In genomic region chr19:45677351-45678230, GRCh38 we compare ENCODE assay signal across 8 cellular contexts. TPM values are rescaled to one million over a fixed set of nuclear protein-coding genes. Genes with fewer than 3 reads are reported as not detected.
A peak's percentile ranks its signal among the peaks of the same experiment; 100 is the strongest.
DNase-seq lines count a peak whose midpoint lies in the region; ATAC-seq and TF ChIP-seq lines count a peak whose summit lies in the region.

No MANE protein-coding gene starts in this region.

- in situ Hi-C loops in Caki2 (cut with HindIII; ENCODE audit: low pct_unique_long_range_greater_than_20kb, low sequenced_read_pairs): no loop called here

- H3K9me3 Mint-ChIP-seq in activated naive CD4-positive, alpha-beta T cell treated with anti-CD3 and anti-CD28 coated beads, Interleukin-2, amount 50 U/mL, for 24 hours: no peaks in the 10 kb centered on the region

- TF ChIP-seq EP300 in SK-N-SH (IDR thresholded peaks at IDR 0.05; ENCODE audit: borderline replicate concordance in 1 of 2, low read depth in 1 of 2, low read length in 1 of 2): no peak

- peak overlapping the region; percentile 89 for H3K4me3 Mint-ChIP-seq in activated naive CD4-positive, alpha-beta T cell treated with anti-CD3 and anti-CD28 coated beads, Interleukin-2, amount 50 U/mL, for 24 hours

- H3K36me3 Mint-ChIP-seq in activated naive CD4-positive, alpha-beta T cell treated with anti-CD3 and anti-CD28 coated beads, Interleukin-2, amount 50 U/mL, for 24 hours: no peaks in the 10 kb centered on the region

- peak overlapping the region; percentile 43 to 46; a peak in 3 of 4 replicates for H3K4me3 ChIP-seq in SK-N-SH (ENCODE audit: low read depth in 2 of 2, low read length in 1 of 2)
- peak overlapping the region; percentile 47 for H3K4me3 ChIP-seq in upper lobe of right lung

- H3K27ac ChIP-seq in SK-N-SH (ENCODE audit: low read depth in 2 of 2, low read length in 1 of 2) (no peak overlapping the region), upper lobe of right lung (no peak overlapping the region)

- CTCF ChIA-PET in SK-N-SH (lab: Yijun Ruan, JAX): interaction anchor here (0.6 to 9.0 kb wide), 14 partner anchors 9 to 238 kb away, joined by 3 to 106 read pairs (median 4); partner anchors contain the start of genes FBXO46, PPM1N, QPCTL and SNRPD2

- peak; percentile 38 for DNase-seq in Caki2 (ENCODE audit: low read depth)
- DNase-seq in SK-N-SH: peak; percentile 96
- peak; percentile 45 to 89 (median 72) for DNase-seq in head of caudate nucleus
- peak; percentile 32 to 94 (median 64) for DNase-seq in posterior cingulate gyrus
- peak; percentile 95 for DNase-seq in upper lobe of right lung

- H3K36me3 ChIP-seq in SK-N-SH (replicated peaks in 1 of 2; ENCODE audit: control insufficient read depth in 1 of 2, insufficient read depth in 2 of 2, low read length in 1 of 2): no peaks in the 10 kb centered on the region
- no peaks in the 10 kb centered on the region for H3K36me3 ChIP-seq in upper lobe of right lung

- POLR2A ChIA-PET in SK-N-SH (lab: Yijun Ruan, JAX): interaction anchor here (0.6 to 3.8 kb wide), 3 partner anchors 10 to 650 kb away, joined by 3 to 16 read pairs (median 3); partner anchors contain the start of genes GIPR, QPCTL and SNRPD2

- peak overlapping the region; percentile 53 for H3K4me2 ChIP-seq in SK-N-SH

- TF ChIP-seq CTCF in SK-N-SH (IDR thresholded peaks at IDR 0.05): peak; percentile 23; the same call in 1 of the 2 replicates
- no peak for TF ChIP-seq CTCF in upper lobe of right lung (IDR thresholded peaks at IDR 0.05)

- WGBS in SK-N-SH (ENCODE audit: low lambda C conversion rate): 3% methylated on average over 20 of the region's 49 CpGs

- H3K9me2 ChIP-seq in SK-N-SH: no peaks in the 10 kb centered on the region

- intact Hi-C loops in head of caudate nucleus (cut with DNase I): no loop called here
- intact Hi-C loops in posterior cingulate gyrus (cut with DNase I): no loop called here
- intact Hi-C loops in upper lobe of right lung (cut with DNase I): no loop called here

- 0 out of 2 replicates have a peak overlapping the region, but pooled peaks have one; percentile 9 for H2AFZ ChIP-seq in SK-N-SH (ENCODE audit: low read depth)

- peaks cover 0 to 14% of the 10 kb centered on the region in 2 experiments; a peak in 1 of 4 replicates for H3K4me1 ChIP-seq in SK-N-SH (ENCODE audit: control insufficient read depth in 1 of 2, insufficient read depth in 2 of 2, low read depth in 1 of 2, low read length in 1 of 2)
- peaks cover 30% of the 10 kb centered on the region for H3K4me1 ChIP-seq in upper lobe of right lung

- H3K9me3 ChIP-seq in SK-N-SH (no peaks in the 10 kb centered on the region), upper lobe of right lung (no peaks in the 10 kb centered on the region)

- H3K27me3 ChIP-seq in SK-N-SH (ENCODE audit: insufficient read depth) (no peaks in the 10 kb centered on the region), upper lobe of right lung (peaks cover 33% of the 10 kb centered on the region)

- no peak overlapping the region for H3K9ac ChIP-seq in SK-N-SH

- no peaks in the 10 kb centered on the region for H3K79me2 ChIP-seq in SK-N-SH (ENCODE audit: insufficient read depth)

- H3K27me3 Mint-ChIP-seq in activated naive CD4-positive, alpha-beta T cell treated with anti-CD3 and anti-CD28 coated beads, Interleukin-2, amount 50 U/mL, for 24 hours: no peaks in the 10 kb centered on the region

- H3F3A ChIP-seq in SK-N-SH (replicated peaks; ENCODE audit: insufficient read depth): peaks cover 12% of the 10 kb centered on the region

- ATAC-seq in HG03108 (IDR thresholded peaks at IDR 0.05; ENCODE audit: unreplicated experiment) (peak; percentile 41), upper lobe of right lung (peak; percentile 91), GM18858 (IDR thresholded peaks at IDR 0.05; ENCODE audit: unreplicated experiment) (no peak)

- no peak for TF ChIP-seq RAD21 in SK-N-SH (IDR thresholded peaks at IDR 0.05; ENCODE audit: low read length)

- peak overlapping the region; percentile 79 for H3K27ac Mint-ChIP-seq in activated naive CD4-positive, alpha-beta T cell treated with anti-CD3 and anti-CD28 coated beads, Interleukin-2, amount 50 U/mL, for 24 hours

- H4K20me1 ChIP-seq in SK-N-SH (ENCODE audit: insufficient read depth): no peaks in the 10 kb centered on the region

- H3K4me1 Mint-ChIP-seq in activated naive CD4-positive, alpha-beta T cell treated with anti-CD3 and anti-CD28 coated beads, Interleukin-2, amount 50 U/mL, for 24 hours: peaks cover 21% of the 10 kb centered on the region

TF ChIP-seq in SK-N-SH, 30 proteins besides CTCF, POLR2A, EP300 and RAD21:
- TF ChIP-seq MAX (IDR thresholded peaks at IDR 0.05; ENCODE audit: low read depth) (0 out of 2 replicates have a peak, but pooled peaks have one; percentile 42), PBX3 (IDR thresholded peaks at IDR 0.05) (peak; percentile 83), JUND (IDR thresholded peaks at IDR 0.05) (no peak), MEF2A (IDR thresholded peaks at IDR 0.05; ENCODE audit: borderline replicate concordance, low read depth) (no peak), FOXM1 (IDR thresholded peaks at IDR 0.05; ENCODE audit: low read depth) (no peak), RCOR1 (IDR thresholded peaks at IDR 0.05; ENCODE audit: low read length) (no peak)

RNA-seq across cellular contexts. Expression of gene GIPR, which starts 9.6 kb away (rescaled TPM):
- 0.44 TPM in 1 of 2 replicates, not detected in the other for total RNA-seq in Caki2 (2014; rRNA removed; shearing (Covaris generic); ENCODE audit: low replicate concordance)
- 1.3 and 1.4 TPM in 2 replicates for polyA plus RNA-seq in SK-N-SH (2012; rRNA removed)
- polyA plus RNA-seq in SK-N-SH (2012; cell fraction: cytosol; rRNA removed): 0.22 and 0.35 TPM in 2 replicates
- polyA plus RNA-seq in SK-N-SH (2012; cell fraction: nucleus; rRNA removed): 9.1 and 9.2 TPM in 2 replicates
- total RNA-seq in upper lobe of right lung: 4.8 TPM

RNA-seq across cellular contexts. Expression of gene SNRPD2, which starts 14.2 kb away (rescaled TPM):
- 578 and 718 TPM in 2 replicates for total RNA-seq in Caki2 (2014; rRNA removed; shearing (Covaris generic); ENCODE audit: low replicate concordance)
- polyA plus RNA-seq in SK-N-SH (2012; rRNA removed): 1,248 and 1,471 TPM in 2 replicates
- polyA plus RNA-seq in SK-N-SH (2012; cell fraction: cytosol; rRNA removed): 1,523 and 1,646 TPM in 2 replicates
- polyA plus RNA-seq in SK-N-SH (2012; cell fraction: nucleus; rRNA removed): 342 and 654 TPM in 2 replicates
- total RNA-seq in upper lobe of right lung: 188 TPM

RNA-seq across cellular contexts. Expression of gene QPCTL, which starts 14.9 kb away (rescaled TPM):
- total RNA-seq in Caki2 (2014; rRNA removed; shearing (Covaris generic); ENCODE audit: low replicate concordance): 31.2 and 35.6 TPM in 2 replicates
- polyA plus RNA-seq in SK-N-SH (2012; rRNA removed): 17.6 and 19.1 TPM in 2 replicates
- 6.5 and 10.1 TPM in 2 replicates for polyA plus RNA-seq in SK-N-SH (2012; cell fraction: cytosol; rRNA removed)
- polyA plus RNA-seq in SK-N-SH (2012; cell fraction: nucleus; rRNA removed): 35.0 and 38.2 TPM in 2 replicates
- 7.0 TPM for total RNA-seq in upper lobe of right lung

RNA-seq across cellular contexts. Expression of gene EML2, which starts 38.4 kb away (rescaled TPM):
- 36.2 and 59.8 TPM in 2 replicates for total RNA-seq in Caki2 (2014; rRNA removed; shearing (Covaris generic); ENCODE audit: low replicate concordance)
- polyA plus RNA-seq in SK-N-SH (2012; rRNA removed): 10.3 and 12.4 TPM in 2 replicates
- polyA plus RNA-seq in SK-N-SH (2012; cell fraction: cytosol; rRNA removed): 4.0 and 7.6 TPM in 2 replicates
- 24.4 and 27.6 TPM in 2 replicates for polyA plus RNA-seq in SK-N-SH (2012; cell fraction: nucleus; rRNA removed)
- 54.4 TPM for total RNA-seq in upper lobe of right lung

RNA-seq across cellular contexts. Expression of gene FBXO46, which starts 53.1 kb away (rescaled TPM):
- total RNA-seq in Caki2 (2014; rRNA removed; shearing (Covaris generic); ENCODE audit: low replicate concordance): 21.0 and 22.0 TPM in 2 replicates
- polyA plus RNA-seq in SK-N-SH (2012; rRNA removed): 2.8 and 5.6 TPM in 2 replicates
- 2.5 and 3.9 TPM in 2 replicates for polyA plus RNA-seq in SK-N-SH (2012; cell fraction: cytosol; rRNA removed)
- 20.4 and 25.2 TPM in 2 replicates for polyA plus RNA-seq in SK-N-SH (2012; cell fraction: nucleus; rRNA removed)
- 16.5 TPM for total RNA-seq in upper lobe of right lung

Comparison
In these comparisons a context has a peak if more than half of its experiments do, and no peak if none do; other contexts are left out.
1. DNase-seq: peak in every context shown above with its lines; median percentile 96 in SK-N-SH; 95 in upper lobe of right lung; 72 in head of caudate nucleus; 64 in posterior cingulate gyrus; 38 in Caki2.